Comparison of ENCODE assay signal across 8 cellular contexts in genomic region chr5:88883566-88884434, GRCh38. TPM values are rescaled to one million over a fixed set of nuclear protein-coding genes. Genes with fewer than 3 reads are reported as not detected.
DNase-seq lines count a peak whose midpoint lies in the region; ATAC-seq and TF ChIP-seq lines count a peak whose summit lies in the region.

No MANE protein-coding gene starts in this region.

- no peaks in the 10 kb centered on the region for H3K36me3 Mint-ChIP-seq in natural killer cell

- H3K4me3 Mint-ChIP-seq in natural killer cell = peak overlapping the region; percentile 98

- intact Hi-C loops in natural killer cell (cut with micrococcal nuclease) = loop anchor here (5.0 to 10.0 kb wide), 3 partner anchors 56 to 431 kb away; no protein-coding TSS in a partner anchor

- DNase-seq in NCI-H1436 (lab: John Stamatoyannopoulos, UW) (peak; percentile 26), NCI-H1436 treated with DMSO at 0.1 percent for 48 hours (lab: John Stamatoyannopoulos, UW) (no peak), HFF-Myc (ENCODE audit: extremely low read depth, low read depth) (peak; percentile 56), NCI-H446 (lab: John Stamatoyannopoulos, UW) (peak; percentile 67 to 75), foreskin keratinocyte (peak; percentile 42 to 68), natural killer cell (no peak), NCI-H2171 treated with DMSO at 0.1 percent for 48 hours (lab: John Stamatoyannopoulos, UW) (no peak)
- peak; percentile 28 to 32 for DNase-seq in activated T-cell treated with anti-CD3 and anti-CD28 coated beads, Interleukin-2, amount 50 U/mL, for 48 hours

- H3K27me3 Mint-ChIP-seq in natural killer cell (ENCODE audit: low read depth in 2 of 2) = peaks cover 4 to 8% of the 10 kb centered on the region in 2 donors

- peak overlapping the region; percentile 60 for H3K4me3 ChIP-seq in HFF-Myc (replicated peaks; ENCODE audit: low read depth, low read length)

- H3K9me3 Mint-ChIP-seq in natural killer cell = no peaks in the 10 kb centered on the region

- H3K4me1 Mint-ChIP-seq in natural killer cell = peaks cover 22 to 27% of the 10 kb centered on the region in 2 donors

- H3K27ac ChIP-seq in foreskin keratinocyte = peak overlapping the region; percentile 19

- peak overlapping the region; percentile 52 to 94 for H3K27ac Mint-ChIP-seq in natural killer cell

- peaks cover 25% of the 10 kb centered on the region for H3K27me3 ChIP-seq in foreskin keratinocyte

- ATAC-seq in foreskin keratinocyte (peak; percentile 72), natural killer cell (peak; percentile 47 to 57 (median 48))

- peaks cover 4% of the 10 kb centered on the region for H3K4me1 ChIP-seq in foreskin keratinocyte

- TF ChIP-seq CTCF in HFF-Myc (IDR thresholded peaks at IDR 0.05; ENCODE audit: low read depth, low read length, missing control alignments) = no peak
- TF ChIP-seq CTCF in foreskin keratinocyte (conservative IDR thresholded peaks at IDR 0.05) = no peak
- TF ChIP-seq CTCF in natural killer cell (IDR thresholded peaks at IDR 0.05) = no peak

RNA-seq across cellular contexts. Expression of gene MEF2C, which starts 0.8 kb away (rescaled TPM):
- total RNA-seq in foreskin keratinocyte (0.41 and 0.56 TPM in 2 replicates), natural killer cell (10 to 100 TPM in 2 of 3 donors, 1 to 10 TPM in 1; 9.2 to 22.0 (median 18.3) TPM)
- polyA plus RNA-seq in foreskin keratinocyte = 0.09 TPM in 2 replicates

Comparison
In these comparisons a context has a peak if more than half of its experiments do, and no peak if none do; other contexts are left out.
1. DNase-seq: peak in NCI-H1436 (single experiment), HFF-Myc (single experiment), NCI-H446 (2 of 2), activated T-cell treated with anti-CD3 and anti-CD28 coated beads, Interleukin-2, amount 50 U/mL, for 48 hours (2 of 2) and foreskin keratinocyte (2 of 2); none in NCI-H1436 treated with DMSO at 0.1 percent for 48 hours (single experiment), natural killer cell (single experiment) and NCI-H2171 treated with DMSO at 0.1 percent for 48 hours (single experiment).